13 cellular contexts compared by ENCODE assay signal in genomic region chr10:43126759-43127424, GRCh38. TPM values are rescaled to one million over a fixed set of nuclear protein-coding genes. Genes with fewer than 3 reads are reported as not detected.
DNase-seq lines count a peak whose midpoint lies in the region; ATAC-seq, FAIRE-seq and TF ChIP-seq lines count a peak whose summit lies in the region.
"Had no signal": no experiment of that assay in that cellular context is flagged by ENCODE, and none has a peak within 500 bp of the region (broad histone marks: within the 10 kb centered on the region; RNA-seq: fewer than 3 reads in every experiment).

No MANE protein-coding gene starts in this region.

- no peak overlapping the region for H3K27ac ChIP-seq in CD4-positive, alpha-beta T cell (ENCODE audit: low read depth, low read length)

- peak overlapping the region in 3 of 4 donors; percentile 33 to 86 (median 86) for H3K4me3 Mint-ChIP-seq in IgD-negative memory B cell
- no peak overlapping the region for H3K4me3 Mint-ChIP-seq in CD4-positive, alpha-beta T cell

- H3K36me3 Mint-ChIP-seq in IgD-negative memory B cell = no peaks in the 10 kb centered on the region
- no peaks in the 10 kb centered on the region for H3K36me3 Mint-ChIP-seq in CD4-positive, alpha-beta T cell (ENCODE audit: low read depth)

- peaks cover 28 to 51% (median 30%) of the 10 kb centered on the region in 3 donors for H3K4me1 Mint-ChIP-seq in IgD-negative memory B cell
- H3K4me1 Mint-ChIP-seq in CD4-positive, alpha-beta T cell (ENCODE audit: low read depth) = peaks cover 6% of the 10 kb centered on the region

- intact Hi-C loops in CD4-positive, alpha-beta T cell (cut with DNase I, micrococcal nuclease) = no loop called here

- POLR2A ChIA-PET in CD4-positive, alpha-beta T cell (lab: Charles Lee) = no interaction called here

- H3K27ac Mint-ChIP-seq in IgD-negative memory B cell = peak overlapping the region; percentile 39 to 67 (median 59)
- H3K27ac Mint-ChIP-seq in CD4-positive, alpha-beta T cell = no peak overlapping the region

- CTCF ChIA-PET in CD4-positive, alpha-beta T cell (lab: Charles Lee) = no interaction called here

- H3K9me3 Mint-ChIP-seq in IgD-negative memory B cell = no peaks in the 10 kb centered on the region
- no peaks in the 10 kb centered on the region for H3K9me3 Mint-ChIP-seq in CD4-positive, alpha-beta T cell

- H3K27me3 Mint-ChIP-seq in IgD-negative memory B cell = peaks cover 4% of the 10 kb centered on the region
- H3K27me3 Mint-ChIP-seq in CD4-positive, alpha-beta T cell = no peaks in the 10 kb centered on the region

- H3K9me3 ChIP-seq in CD4-positive, alpha-beta T cell (ENCODE audit: control insufficient read depth, low read length) = no peaks in the 10 kb centered on the region

- DNase-seq in CD1c-positive myeloid dendritic cell (ENCODE audit: extremely low spot score) = peak; percentile 65
- DNase-seq in islet precursor cell = peak; percentile 42
- no peak for DNase-seq in CD4-positive, alpha-beta T cell
- DNase-seq in GM03348 (ENCODE audit: low spot score) = no peak
- no peak for DNase-seq in urothelium cell line (ENCODE audit: low spot score)
- DNase-seq in RCC 7860 (ENCODE audit: low spot score) = no peak
- DNase-seq: mammary epithelial cell, NCI-H345 had no signal

- ATAC-seq in GM19035 (IDR thresholded peaks at IDR 0.05; ENCODE audit: unreplicated experiment) = peak; percentile 48
- ATAC-seq in CD4-positive, alpha-beta T cell (ENCODE audit: poor library complexity) = no peak
- ATAC-seq: HepG2, sciatic nerve had no signal

- no peak for TF ChIP-seq CTCF in CD4-positive, alpha-beta T cell (IDR thresholded peaks at IDR 0.05)

- no peaks in the 10 kb centered on the region for H3K27me3 ChIP-seq in CD4-positive, alpha-beta T cell (ENCODE audit: control insufficient read depth, insufficient read depth, low read length)

- FAIRE-seq in urothelium cell line (lab: Jason Lieb, UNC) (no peak), RCC 7860 (lab: Jason Lieb, UNC) (no peak)
- FAIRE-seq: D721Med, HepG2 had no signal

RNA-seq across cellular contexts. Expression of gene CSGALNACT2, which starts 11.4 kb away (rescaled TPM):
- 12.2 TPM for polyA plus RNA-seq in IgD-negative memory B cell
- total RNA-seq in CD4-positive, alpha-beta T cell = 10 to 100 TPM; 59.4 to 60.9 TPM

RNA-seq across cellular contexts. Expression of gene RET, which starts 50.0 kb away (rescaled TPM):
- 0.05 TPM for polyA plus RNA-seq in IgD-negative memory B cell
- total RNA-seq in CD4-positive, alpha-beta T cell = not detected
- polyA plus RNA-seq: HepG2 had no signal

Comparison
In these comparisons a context has a peak if more than half of its experiments do, and no peak if none do; other contexts are left out.
1. DNase-seq: peak in CD1c-positive myeloid dendritic cell (single experiment) and islet precursor cell (single experiment); none in CD4-positive, alpha-beta T cell (0 of 10), GM03348 (single experiment), urothelium cell line (single experiment) and RCC 7860 (single experiment).